Comparison of ENCODE assay signal across 12 cellular contexts in the genomic region with DNA sequence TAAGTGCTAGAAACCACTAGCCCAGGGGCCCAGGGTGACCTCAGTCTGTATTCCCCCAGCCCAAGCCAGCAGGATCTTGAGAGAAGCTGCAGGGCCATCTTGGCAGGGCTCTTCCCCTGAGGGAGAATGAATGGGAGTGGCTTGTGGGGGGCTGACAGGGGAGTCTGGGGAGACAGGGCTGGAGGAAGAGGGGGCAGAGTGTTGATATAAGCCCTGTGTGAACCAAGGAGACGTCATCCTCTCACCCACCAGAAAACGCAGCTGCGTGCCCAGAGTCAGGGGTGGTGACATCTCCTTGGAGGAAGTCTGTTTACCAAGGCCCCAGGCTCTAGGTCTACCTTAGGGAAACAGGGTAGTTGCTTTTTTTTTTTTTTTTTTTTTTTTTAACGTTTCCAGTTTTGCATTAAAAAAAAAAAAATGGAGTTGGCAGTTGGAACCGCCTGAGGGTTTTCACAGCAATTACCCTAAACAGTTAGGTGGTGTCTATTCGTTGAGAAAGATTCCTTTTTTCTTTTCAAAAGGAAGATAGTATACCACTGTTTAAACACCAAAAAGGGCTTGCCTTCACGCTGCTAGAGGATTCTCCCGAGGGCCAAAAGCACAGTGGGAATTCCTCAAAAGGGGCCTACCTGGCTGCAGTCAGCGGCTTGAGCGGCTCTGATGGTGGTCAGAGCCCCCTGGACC.
"Had no signal": no experiment of that assay in that cellular context is flagged by ENCODE, and none has a peak within 500 bp of the region (broad histone marks: within the 10 kb centered on the region; RNA-seq: fewer than 3 reads in every experiment).

No MANE protein-coding gene starts in this region.

- H3K9me3 ChIP-seq: breast epithelium, neutrophil, tibial nerve, vagina had no signal

- H3K27ac Mint-ChIP-seq: activated CD4-positive, alpha-beta T cell treated with anti-CD3 and anti-CD28 coated beads, Interleukin-2, amount 10 ng/mL, durations not matched to agents 7 days and 5 days; stimulated activated effector memory CD8-positive, alpha-beta T cell treated with anti-CD3 and anti-CD28 coated beads, Interleukin-12 subunit alpha, Interleukin-12 subunit beta, amount 100 ng/mL, for 72 hours; T-helper 2 cell treated with Interferon-gamma antibody and Interleukin-4, amounts not matched to agents 5 μg/mL and 100 μg/mL, for 36 hours had no signal

- DNase-seq: activated CD4-positive, alpha-beta T cell treated with anti-CD3 and anti-CD28 coated beads, Interleukin-2, amount 10 ng/mL, durations not matched to agents 7 days and 5 days; activated CD4-positive, CD25-positive, alpha-beta regulatory T cell; activated naive CD4-positive, alpha-beta T cell treated with Interleukin-2 at 50 U/mL for 16 hours; activated T-cell treated with anti-CD3 and anti-CD28 coated beads for 4 hours; anterior cingulate cortex; islet precursor cell had no signal

- H3K27me3 ChIP-seq: breast epithelium, tibial nerve, vagina had no signal

- H3K36me3 ChIP-seq: breast epithelium, neutrophil had no signal

- H3K9me3 Mint-ChIP-seq: activated CD4-positive, alpha-beta T cell treated with anti-CD3 and anti-CD28 coated beads, Interleukin-2, amount 10 ng/mL, durations not matched to agents 7 days and 5 days; stimulated activated effector memory CD8-positive, alpha-beta T cell treated with anti-CD3 and anti-CD28 coated beads, Interleukin-12 subunit alpha, Interleukin-12 subunit beta, amount 100 ng/mL, for 72 hours; T-helper 2 cell treated with Interferon-gamma antibody and Interleukin-4, amounts not matched to agents 5 μg/mL and 100 μg/mL, for 36 hours had no signal

- H3K36me3 Mint-ChIP-seq: stimulated activated effector memory CD8-positive, alpha-beta T cell treated with anti-CD3 and anti-CD28 coated beads, Interleukin-12 subunit alpha, Interleukin-12 subunit beta, amount 100 ng/mL, for 72 hours had no signal

- H3K4me3 Mint-ChIP-seq: activated CD4-positive, alpha-beta T cell treated with anti-CD3 and anti-CD28 coated beads, Interleukin-2, amount 10 ng/mL, durations not matched to agents 7 days and 5 days; stimulated activated effector memory CD8-positive, alpha-beta T cell treated with anti-CD3 and anti-CD28 coated beads, Interleukin-12 subunit alpha, Interleukin-12 subunit beta, amount 100 ng/mL, for 72 hours; T-helper 2 cell treated with Interferon-gamma antibody and Interleukin-4, amounts not matched to agents 5 μg/mL and 100 μg/mL, for 36 hours had no signal

- H3K4me1 ChIP-seq: breast epithelium had no signal

- H3K27ac ChIP-seq: neutrophil, tibial nerve, vagina had no signal

- H3K4me3 ChIP-seq: breast epithelium, tibial nerve, vagina had no signal

- ATAC-seq: stimulated activated effector memory CD8-positive, alpha-beta T cell treated with anti-CD3 and anti-CD28 coated beads, Interleukin-12 subunit alpha, Interleukin-12 subunit beta, amount 100 ng/mL, for 72 hours had no signal

- H3K4me1 Mint-ChIP-seq: activated CD4-positive, alpha-beta T cell treated with anti-CD3 and anti-CD28 coated beads, Interleukin-2, amount 10 ng/mL, durations not matched to agents 7 days and 5 days; stimulated activated effector memory CD8-positive, alpha-beta T cell treated with anti-CD3 and anti-CD28 coated beads, Interleukin-12 subunit alpha, Interleukin-12 subunit beta, amount 100 ng/mL, for 72 hours had no signal
